ENCODE assay signal across 34 cellular contexts in genomic region chr2:4972472-4972871, GRCh38.
DNase-seq lines count a peak whose midpoint lies in the region; ATAC-seq, FAIRE-seq and TF ChIP-seq lines count a peak whose summit lies in the region.
"Had no signal": no experiment of that assay in that cellular context is flagged by ENCODE, and none has a peak within 500 bp of the region (broad histone marks: within the 10 kb centered on the region; RNA-seq: fewer than 3 reads in every experiment).

No MANE protein-coding gene starts in this region.

- no peaks in the 10 kb centered on the region for H3K9me1 ChIP-seq in K562 (ENCODE audit: control insufficient read depth, insufficient read depth, low read length)

- H2AFZ ChIP-seq in HepG2 (ENCODE audit: low read length) (no peak overlapping the region), K562 (ENCODE audit: low read depth, low read length) (no peak overlapping the region), mammary epithelial cell (ENCODE audit: low read depth, low read length) (no peak overlapping the region)

- H3K4me1 ChIP-seq in HepG2 (ENCODE audit: insufficient read depth, low read length) (no peaks in the 10 kb centered on the region), right lobe of liver (no peaks in the 10 kb centered on the region), A549 (no peaks in the 10 kb centered on the region), K562 (replicated peaks in 1 of 2; ENCODE audit: control insufficient read depth in 2 of 2, insufficient read depth in 2 of 2, low read length in 2 of 2) (no peaks in the 10 kb centered on the region), esophagus muscularis mucosa (no peaks in the 10 kb centered on the region), mammary epithelial cell (ENCODE audit: insufficient read depth, low read length) (no peaks in the 10 kb centered on the region)
- H3K4me1 ChIP-seq: BE2C; BLaER1; BLaER1 treated with 17β-estradiol and CSF1 and Interleukin-3, amounts not matched to agents 10 nM and 100 nM; Caco-2 had no signal

- no peak overlapping the region for H3K9ac ChIP-seq in HepG2 (ENCODE audit: insufficient read depth, low read depth, low read length)
- H3K9ac ChIP-seq in K562 (ENCODE audit: insufficient read depth in 1 of 2, low read depth in 2 of 2, low read length in 2 of 2), result no peak overlapping the region
- H3K9ac ChIP-seq in mammary epithelial cell (ENCODE audit: insufficient read depth, low read length), result no peak overlapping the region
- H3K9ac ChIP-seq: BLaER1; BLaER1 treated with 17β-estradiol and CSF1 and Interleukin-3, amounts not matched to agents 10 nM and 100 nM had no signal

- POLR2A ChIA-PET in HepG2 (lab: Yijun Ruan, JAX) (no interaction called here), A549 (lab: Yijun Ruan, JAX) (no interaction called here), K562 (lab: Yijun Ruan, JAX) (no interaction called here)

- H3K9me3 ChIP-seq in HepG2 (ENCODE audit: low read length), result peaks cover 13% of the 10 kb centered on the region
- no peaks in the 10 kb centered on the region for H3K9me3 ChIP-seq in right lobe of liver
- H3K9me3 ChIP-seq in A549, result peaks cover 16% of the 10 kb centered on the region
- no peaks in the 10 kb centered on the region for H3K9me3 ChIP-seq in K562 (replicated peaks; ENCODE audit: control insufficient read depth, insufficient read depth, low read depth, low read length)
- no peaks in the 10 kb centered on the region for H3K9me3 ChIP-seq in esophagus muscularis mucosa
- H3K9me3 ChIP-seq in mammary epithelial cell (replicated peaks; ENCODE audit: insufficient read depth, low read length), result no peaks in the 10 kb centered on the region
- H3K9me3 ChIP-seq: BE2C; BLaER1; BLaER1 treated with 17β-estradiol and CSF1 and Interleukin-3, amounts not matched to agents 10 nM and 100 nM; Caco-2 had no signal

- intact Hi-C loops in HepG2 (cut with micrococcal nuclease; ENCODE audit: unreplicated experiment), result no loop called here
- intact Hi-C loops in right lobe of liver (cut with DNase I), result no loop called here
- intact Hi-C loops in K562 (cut with micrococcal nuclease), result no loop called here
- intact Hi-C loops in esophagus muscularis mucosa (cut with DNase I), result no loop called here
- intact Hi-C loops in mammary epithelial cell (cut with micrococcal nuclease), result no loop called here

- no peaks in the 10 kb centered on the region for H3K36me3 ChIP-seq in HepG2 (replicated peaks in 1 of 2; ENCODE audit: control insufficient read depth in 1 of 2, insufficient read depth in 2 of 2, low read length in 2 of 2)
- no peaks in the 10 kb centered on the region for H3K36me3 ChIP-seq in right lobe of liver
- H3K36me3 ChIP-seq in K562 (ENCODE audit: control insufficient read depth, insufficient read depth, low read length), result no peaks in the 10 kb centered on the region
- H3K36me3 ChIP-seq in esophagus muscularis mucosa, result no peaks in the 10 kb centered on the region
- H3K36me3 ChIP-seq in mammary epithelial cell (ENCODE audit: insufficient read depth, low read length), result no peaks in the 10 kb centered on the region
- H3K36me3 ChIP-seq: BE2C; BLaER1; BLaER1 treated with 17β-estradiol and CSF1 and Interleukin-3, amounts not matched to agents 10 nM and 100 nM had no signal

- no peak overlapping the region for H3K4me2 ChIP-seq in HepG2 (ENCODE audit: low read depth, low read length)
- H3K4me2 ChIP-seq in A549, result no peak overlapping the region
- H3K4me2 ChIP-seq in K562 (ENCODE audit: insufficient read depth, low read length), result no peak overlapping the region
- no peak overlapping the region for H3K4me2 ChIP-seq in mammary epithelial cell (ENCODE audit: insufficient read depth, low read depth, low read length)
- H3K4me2 ChIP-seq: BLaER1; BLaER1 treated with 17β-estradiol and CSF1 and Interleukin-3, amounts not matched to agents 10 nM and 100 nM had no signal

- H3K27me3 ChIP-seq in HepG2 (ENCODE audit: control insufficient read depth in 1 of 2, insufficient read depth in 2 of 2, low read length in 2 of 2) (no peaks in the 10 kb centered on the region), right lobe of liver (no peaks in the 10 kb centered on the region), K562 (ENCODE audit: control insufficient read depth in 2 of 2, insufficient read depth in 2 of 2, low read length in 2 of 2) (no peaks in the 10 kb centered on the region), esophagus muscularis mucosa (no peaks in the 10 kb centered on the region), mammary epithelial cell (ENCODE audit: insufficient read depth, low read length) (no peaks in the 10 kb centered on the region)
- H3K27me3 ChIP-seq: BE2C; BLaER1; BLaER1 treated with 17β-estradiol and CSF1 and Interleukin-3, amounts not matched to agents 10 nM and 100 nM had no signal

- FAIRE-seq in HepG2 (lab: Jason Lieb, UNC) (no peak), A549 (lab: Jason Lieb, UNC) (no peak), K562 (lab: Jason Lieb, UNC) (no peak)
- FAIRE-seq: A204.1, D721Med had no signal

- dilution Hi-C loops in mammary epithelial cell (cut with HindIII; ENCODE audit: low sequenced_read_pairs), result no loop called here

- no peak for ATAC-seq in HepG2
- no peak for ATAC-seq in right lobe of liver
- ATAC-seq in A549, result no peak
- no peak for ATAC-seq in K562
- no peak for ATAC-seq in HG03439 (IDR thresholded peaks at IDR 0.05; ENCODE audit: unreplicated experiment)
- no peak for ATAC-seq in GM19035 (IDR thresholded peaks at IDR 0.05; ENCODE audit: unreplicated experiment)
- ATAC-seq: CD8-positive, alpha-beta T cell had no signal

- no peak for TF ChIP-seq RAD21 in HepG2 (CRISPR knock-in tag; IDR thresholded peaks at IDR 0.05)
- TF ChIP-seq RAD21 in A549 (conservative IDR thresholded peaks at IDR 0.05 in 1 of 2, IDR thresholded peaks at IDR 0.05 in 1 of 2), result no peak
- no peak for TF ChIP-seq RAD21 in K562 (CRISPR knock-in tag; conservative IDR thresholded peaks at IDR 0.05 in 1 of 2, IDR thresholded peaks at IDR 0.05 in 1 of 2)

- BruUV-seq in HepG2 (replicated peaks; lab: Mats Ljungman, UMichigan) (no TSS peak), K562 (replicated peaks; lab: Mats Ljungman, UMichigan) (no TSS peak), mammary epithelial cell (replicated peaks; lab: Mats Ljungman, UMichigan) (no TSS peak)

- 16% methylated on average over 5 of the region's 5 CpGs for WGBS in HepG2 (ENCODE audit: low lambda C conversion rate)
- 52% methylated on average over 4 of the region's 5 CpGs for WGBS in right lobe of liver (ENCODE audit: insufficient coverage, low coverage, low lambda C conversion rate, missing lambda C conversion rate)
- WGBS in A549 (ENCODE audit: missing lambda C conversion rate), result 10% methylated on average over 5 of the region's 5 CpGs
- 2% methylated on average over 5 of the region's 5 CpGs for WGBS in K562 (ENCODE audit: insufficient coverage, low coverage, missing lambda C conversion rate)
- WGBS in esophagus muscularis mucosa, result 79% methylated on average over 5 of the region's 5 CpGs
- 75% methylated on average over 5 of the region's 5 CpGs for WGBS in mammary epithelial cell (ENCODE audit: low coverage, missing lambda C conversion rate)

- CTCF ChIA-PET in HepG2 (lab: Yijun Ruan, JAX; ENCODE audit: low intra/inter-chr PET ratio, low total read pairs), result no interaction called here
- CTCF ChIA-PET in A549 (lab: Yijun Ruan, JAX), result no interaction called here
- CTCF ChIA-PET in K562 (lab: Yijun Ruan, JAX; ENCODE audit: low intra/inter-chr PET ratio), result no interaction called here
- CTCF ChIA-PET in mammary epithelial cell (lab: Charles Lee; ENCODE audit: low non-redundant PET), result no interaction called here

- H4K20me1 ChIP-seq in HepG2 (ENCODE audit: insufficient read depth, low read length), result no peaks in the 10 kb centered on the region
- no peaks in the 10 kb centered on the region for H4K20me1 ChIP-seq in K562 (replicated peaks; ENCODE audit: control insufficient read depth, insufficient read depth, low read length)
- H4K20me1 ChIP-seq in mammary epithelial cell (ENCODE audit: insufficient read depth, low read length), result no peaks in the 10 kb centered on the region
- H4K20me1 ChIP-seq: BLaER1; BLaER1 treated with 17β-estradiol and CSF1 and Interleukin-3, amounts not matched to agents 10 nM and 100 nM had no signal

- TF ChIP-seq CTCF in HepG2 (CRISPR knock-in tag; IDR thresholded peaks at IDR 0.05) (no peak), right lobe of liver (IDR thresholded peaks at IDR 0.05) (no peak), A549 (IDR thresholded peaks at IDR 0.05) (no peak), K562 (IDR thresholded peaks at IDR 0.05 in 2 of 3, conservative IDR thresholded peaks at IDR 0.05 in 1 of 3; ENCODE audit: insufficient read depth in 2 of 3, low read depth in 1 of 3, low read length in 3 of 3) (no peak), esophagus muscularis mucosa (IDR thresholded peaks at IDR 0.05) (no peak), mammary epithelial cell (conservative IDR thresholded peaks at IDR 0.05 in 1 of 2, IDR thresholded peaks at IDR 0.05 in 1 of 2; ENCODE audit: extremely low read depth in 1 of 2, insufficient read depth in 1 of 2, low read depth in 1 of 2, low read length in 2 of 2) (no peak)

- H3K27ac ChIP-seq in HepG2 (ENCODE audit: extremely low read length, insufficient read depth, low read length) (no peak overlapping the region), right lobe of liver (no peak overlapping the region), A549 (no peak overlapping the region), K562 (ENCODE audit: extremely low read depth, low read depth, low read length) (no peak overlapping the region), esophagus muscularis mucosa (replicated peaks in 1 of 4) (no peak overlapping the region), mammary epithelial cell (ENCODE audit: insufficient read depth, low read depth, low read length) (no peak overlapping the region)
- H3K27ac ChIP-seq: 22Rv1; BLaER1; BLaER1 treated with 17β-estradiol and CSF1 and Interleukin-3, amounts not matched to agents 10 nM and 100 nM; C4-2B had no signal

- TF ChIP-seq EP300 in HepG2 (IDR thresholded peaks at IDR 0.05; ENCODE audit: low read depth in 2 of 2, low read length in 2 of 2) (no peak), HepG2 (CRISPR knock-in tag; IDR thresholded peaks at IDR 0.05; ENCODE audit: borderline replicate concordance) (no peak), A549 (IDR thresholded peaks at IDR 0.05) (no peak), K562 (IDR thresholded peaks at IDR 0.05; ENCODE audit: low read length) (no peak), esophagus muscularis mucosa (IDR thresholded peaks at IDR 0.05) (no peak)

- TF ChIP-seq POLR2A in HepG2 (IDR thresholded peaks at IDR 0.05; ENCODE audit: insufficient read depth in 1 of 2, low read depth in 2 of 2, low read length in 2 of 2) (no peak), right lobe of liver (IDR thresholded peaks at IDR 0.05) (no peak), A549 (IDR thresholded peaks at IDR 0.05; ENCODE audit: low read length) (no peak), K562 (conservative IDR thresholded peaks at IDR 0.05) (no peak), esophagus muscularis mucosa (IDR thresholded peaks at IDR 0.05; ENCODE audit: low read depth) (no peak)

- H3K79me2 ChIP-seq in HepG2 (ENCODE audit: insufficient read depth, low read length) (no peaks in the 10 kb centered on the region), K562 (ENCODE audit: control insufficient read depth, insufficient read depth, low read length) (no peaks in the 10 kb centered on the region), mammary epithelial cell (ENCODE audit: insufficient read depth, low read length) (no peaks in the 10 kb centered on the region)

- in situ Hi-C loops in HepG2 (cut with HindIII; ENCODE audit: extremely low pct_ligation_motif_present, low pct_unique_long_range_greater_than_20kb), result no loop called here
- in situ Hi-C loops in K562 (cut with MboI), result no loop called here
- in situ Hi-C loops in mammary epithelial cell (cut with MboI; ENCODE audit: low sequenced_read_pairs in 2 of 2), result no loop called here

- DNase-seq in HepG2 (ENCODE audit: low spot score), result no peak
- no peak for DNase-seq in right lobe of liver
- no peak for DNase-seq in A549 (ENCODE audit: low read depth in 1 of 2, low spot score in 1 of 2)
- DNase-seq in K562 (ENCODE audit: extremely low read depth in 1 of 4, low spot score in 3 of 4), result no peak
- peak; percentile 80 for DNase-seq in esophagus muscularis mucosa (ENCODE audit: extremely low spot score)
- DNase-seq in mammary epithelial cell, result no peak
- DNase-seq: 8988T; ACHN; AML-193; BE2C; C1 segment of cervical spinal cord; Caco-2; Calu3; CD4-positive, alpha-beta memory T cell; CD4-positive, alpha-beta T cell; CD4-positive, CD25-positive, alpha-beta regulatory T cell; CD8-positive, alpha-beta memory T cell; CD8-positive, alpha-beta T cell; COR-L47; DMS 273 treated with DMSO at 0.1 percent for 48 hours; DMS153; DMS53; DMS79; DMS79 treated with DMSO at 0.1 percent for 48 hours; DND-41; EL had no signal

- no peak overlapping the region for H3K4me3 ChIP-seq in HepG2 (replicated peaks in 1 of 3; ENCODE audit: insufficient read depth in 1 of 3, low read depth in 2 of 3, low read length in 3 of 3)
- H3K4me3 ChIP-seq in right lobe of liver, result no peak overlapping the region
- H3K4me3 ChIP-seq in A549, result no peak overlapping the region
- H3K4me3 ChIP-seq in K562, result no peak overlapping the region
- no peak overlapping the region for H3K4me3 ChIP-seq in esophagus muscularis mucosa
- no peak overlapping the region for H3K4me3 ChIP-seq in mammary epithelial cell (replicated peaks in 1 of 3; ENCODE audit: insufficient read depth in 1 of 3, low read depth in 2 of 3, low read length in 3 of 3)
- H3K4me3 ChIP-seq: BLaER1; BLaER1 treated with 17β-estradiol and CSF1 and Interleukin-3, amounts not matched to agents 10 nM and 100 nM had no signal

Comparison
In these comparisons a context has a peak if more than half of its experiments do, and no peak if none do; other contexts are left out.
1. Of the 241 proteins assayed by ChIP-seq in both HepG2 and K562: peak only in HepG2: MAFF and MAFK; only in K562: none; in both: none; in neither: 239.